ENCODE assay signal across 8 cellular contexts in genomic region chrX:47129157-47129878, GRCh38. TPM values are rescaled to one million over a fixed set of nuclear protein-coding genes. Genes with fewer than 3 reads are reported as not detected.
DNase-seq lines count a peak whose midpoint lies in the region; ATAC-seq and TF ChIP-seq lines count a peak whose summit lies in the region.

No MANE protein-coding gene starts in this region.

- DNase-seq in Ammon's horn (ENCODE audit: low spot score) (peak; percentile 96), NCI-H460 (ENCODE audit: extremely low read depth, low read depth) (peak; percentile 97), kidney tubule cell (ENCODE audit: low spot score) (peak; percentile 95)
- DNase-seq in activated CD4-positive, alpha-beta T cell treated with anti-CD3 and anti-CD28 coated beads for 24 hours (ENCODE audit: low read depth in 2 of 2), result peak; percentile 76 to 83
- peak; percentile 64 to 70 for DNase-seq in stimulated activated CD4-positive, alpha-beta T cell treated with anti-CD3 and anti-CD28 coated beads, Interleukin-1b, Interleukin-23, amount 100 ng/mL, for 1 hour (ENCODE audit: low read depth in 2 of 2)

- peak; percentile 72 for TF ChIP-seq POLR2A in GM19193 (IDR thresholded peaks at IDR 0.05; ENCODE audit: extremely low read depth, insufficient read depth, insufficient read length)

- peak; percentile 99 for ATAC-seq in HG03432 (IDR thresholded peaks at IDR 0.05; ENCODE audit: unreplicated experiment)

- H3K27ac ChIP-seq in cingulate gyrus (ENCODE audit: low read depth, low read length), result peak overlapping the region; percentile 88

RNA-seq across cellular contexts. Expression of gene NDUFB11, which starts 15.2 kb away (rescaled TPM):
- total RNA-seq in NCI-H460 (2014; rRNA removed; shearing (Covaris generic)), result 154 and 182 TPM in 2 replicates
- 73.8 and 118 TPM in 2 replicates for polyA plus RNA-seq in NCI-H460 (2014; cell fraction: nucleus; rRNA removed)

RNA-seq across cellular contexts. Expression of gene RBM10, which starts 15.7 kb away (rescaled TPM):
- total RNA-seq in NCI-H460 (2014; rRNA removed; shearing (Covaris generic)), result 28.1 and 30.3 TPM in 2 replicates
- polyA plus RNA-seq in NCI-H460 (2014; cell fraction: nucleus; rRNA removed), result 45.1 and 58.9 TPM in 2 replicates

RNA-seq across cellular contexts. Expression of gene RGN, which starts 51.1 kb away (rescaled TPM):
- total RNA-seq in NCI-H460 (2014; rRNA removed; shearing (Covaris generic)), result not detected in 2 replicates
- polyA plus RNA-seq in NCI-H460 (2014; cell fraction: nucleus; rRNA removed), result not detected in 2 replicates

Comparison
In these comparisons a context has a peak if more than half of its experiments do, and no peak if none do; other contexts are left out.
1. Peak in every context shown above with its lines: DNase-seq, ATAC-seq and H3K27ac ChIP-seq.